ENCODE assay signal across 8 cellular contexts in the genomic region with DNA sequence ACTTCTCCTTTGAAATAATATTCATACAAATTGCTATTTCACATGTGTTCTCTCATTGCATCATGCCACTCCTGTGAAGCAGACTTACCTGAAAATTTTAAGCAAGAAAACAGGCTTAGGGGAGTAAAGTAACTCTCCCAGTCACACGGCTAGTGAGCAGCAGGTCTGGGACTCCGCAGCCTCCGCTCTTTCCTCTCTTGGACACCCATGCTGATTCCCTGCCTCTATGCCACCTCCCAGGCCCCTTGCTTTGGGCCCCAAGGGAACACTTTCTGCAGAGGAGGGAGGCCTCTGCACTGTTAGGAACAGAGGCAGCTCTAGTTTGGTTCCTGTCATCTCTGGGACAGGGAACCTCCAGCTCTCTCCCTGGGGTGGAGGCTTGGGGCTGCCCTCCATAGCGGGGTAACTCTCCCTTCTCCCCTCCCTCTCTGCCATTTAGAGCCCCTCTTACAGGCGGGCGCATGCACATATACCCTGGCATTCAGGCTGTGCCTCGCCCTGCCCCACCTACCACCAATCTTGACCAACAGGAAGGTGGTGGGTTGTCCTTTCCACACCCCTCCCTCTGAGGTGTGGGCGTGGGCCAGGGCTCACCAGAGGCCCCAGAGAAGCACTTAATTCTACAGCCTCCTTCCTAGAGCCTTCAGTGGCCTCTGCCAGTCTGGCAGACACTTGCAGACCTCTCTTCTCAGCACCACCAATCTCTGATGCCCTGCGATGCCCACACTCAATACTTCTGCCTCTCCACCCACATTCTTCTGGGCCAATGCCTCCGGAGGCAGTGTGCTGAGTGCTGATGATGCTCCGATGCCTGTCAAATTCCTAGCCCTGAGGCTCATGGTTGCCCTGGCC. TPM values are rescaled to one million over a fixed set of nuclear protein-coding genes. Genes with fewer than 3 reads are reported as not detected.
DNase-seq lines count a peak whose midpoint lies in the region; ATAC-seq and TF ChIP-seq lines count a peak whose summit lies in the region.

A gene with protein sequence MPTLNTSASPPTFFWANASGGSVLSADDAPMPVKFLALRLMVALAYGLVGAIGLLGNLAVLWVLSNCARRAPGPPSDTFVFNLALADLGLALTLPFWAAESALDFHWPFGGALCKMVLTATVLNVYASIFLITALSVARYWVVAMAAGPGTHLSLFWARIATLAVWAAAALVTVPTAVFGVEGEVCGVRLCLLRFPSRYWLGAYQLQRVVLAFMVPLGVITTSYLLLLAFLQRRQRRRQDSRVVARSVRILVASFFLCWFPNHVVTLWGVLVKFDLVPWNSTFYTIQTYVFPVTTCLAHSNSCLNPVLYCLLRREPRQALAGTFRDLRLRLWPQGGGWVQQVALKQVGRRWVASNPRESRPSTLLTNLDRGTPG (plus strand): TSS at position 646 of the 852 bp plus-strand sequence. CDS start 72 bp downstream, at position 718.

- intact Hi-C loops in gastrocnemius medialis (cut with DNase I; ENCODE audit: low total_unique reads) = no loop called here

- in situ Hi-C loops in gastrocnemius medialis (cut with MboI; ENCODE audit: low sequenced_read_pairs in 4 of 4) = no loop called here

- H3K36me3 ChIP-seq in gastrocnemius medialis = no peaks in the 10 kb centered on the region

- ATAC-seq in gastrocnemius medialis (no peak), GM21576 (IDR thresholded peaks at IDR 0.05; ENCODE audit: unreplicated experiment) (no peak), HG03520 (IDR thresholded peaks at IDR 0.05; ENCODE audit: unreplicated experiment) (no peak)

- TF ChIP-seq POLR2A in Raji (IDR thresholded peaks at IDR 0.05; ENCODE audit: insufficient read depth, low read depth, low read length) = peak; percentile 51
- no peak for TF ChIP-seq POLR2A in gastrocnemius medialis (IDR thresholded peaks at IDR 0.05)

- no peaks in the 10 kb centered on the region for H3K9me3 ChIP-seq in gastrocnemius medialis

- H3K27ac ChIP-seq in gastrocnemius medialis = peak within 1 kb of the TSS; percentile 46 to 73 (median 68)

- H3K4me1 ChIP-seq in gastrocnemius medialis = peaks cover 15 to 26% of the 10 kb centered on the region in 2 donors

- no peak within 1 kb of the TSS for H3K4me3 ChIP-seq in epithelial cell of esophagus (ENCODE audit: low read length)
- no peak within 1 kb of the TSS for H3K4me3 ChIP-seq in gastrocnemius medialis

- DNase-seq in SIG-M5 treated with dmso at 0.1 percent for 504 hours (lab: John Stamatoyannopoulos, UW; ENCODE audit: unreplicated experiment) (peak; percentile 51), SIG-M5 (lab: John Stamatoyannopoulos, UW) (no peak), epithelial cell of esophagus (ENCODE audit: low read depth) (peak; percentile 34), gastrocnemius medialis (no peak), NCI-H446 (lab: John Stamatoyannopoulos, UW) (no peak)

- H3K27me3 ChIP-seq in gastrocnemius medialis = no peaks in the 10 kb centered on the region

- TF ChIP-seq CTCF in epithelial cell of esophagus (IDR thresholded peaks at IDR 0.05; ENCODE audit: insufficient read depth, low read depth, low read length, missing control alignments) = no peak
- no peak for TF ChIP-seq CTCF in gastrocnemius medialis (IDR thresholded peaks at IDR 0.05 in 4 of 5, conservative IDR thresholded peaks at IDR 0.05 in 1 of 5)

RNA-seq across cellular contexts. Expression of the gene that starts here (rescaled TPM):
- not detected for total RNA-seq in gastrocnemius medialis

Comparison
In these comparisons a context has a peak if more than half of its experiments do, and no peak if none do; other contexts are left out.
1. DNase-seq: peak in SIG-M5 treated with dmso at 0.1 percent for 504 hours (single experiment) and epithelial cell of esophagus (single experiment); none in SIG-M5 (single experiment), gastrocnemius medialis (0 of 2) and NCI-H446 (0 of 2).